Comparison of ENCODE assay signal across 9 cellular contexts in genomic region chr11:118264568-118265470, GRCh38. TPM values are rescaled to one million over a fixed set of nuclear protein-coding genes. Genes with fewer than 3 reads are reported as not detected.
DNase-seq lines count a peak whose midpoint lies in the region; ATAC-seq lines count a peak whose summit lies in the region.
"Had no signal": no experiment of that assay in that cellular context is flagged by ENCODE, and none has a peak within 500 bp of the region (broad histone marks: within the 10 kb centered on the region; RNA-seq: fewer than 3 reads in every experiment).

No MANE protein-coding gene starts in this region.

- intact Hi-C loops in left colon (cut with DNase I, micrococcal nuclease) = no loop called here

- H3K27ac Mint-ChIP-seq in T-helper 1 cell treated with Interleukin-12 subunit alpha and Interleukin-12 subunit beta and Interleukin-4 antibody, amounts not matched to agents 30 μg/mL and 1 μg/mL, for 36 hours = peak overlapping the region; percentile 65
- H3K27ac Mint-ChIP-seq in activated naive CD8-positive, alpha-beta T cell = peak overlapping the region; percentile 84
- peak overlapping the region; percentile 9 for H3K27ac Mint-ChIP-seq in stimulated activated naive B cell treated with anti-CD40 and anti-IgM and Interleukin-4, amounts not matched to agents 10 μg/mL and 1 μg/mL and 100 μg/mL, for 72 hours

- ATAC-seq in left colon (peak; percentile 29), HG02623 (IDR thresholded peaks at IDR 0.05; ENCODE audit: unreplicated experiment) (no peak)
- no peak for ATAC-seq in stimulated activated naive B cell treated with anti-CD40 and anti-IgM and Interleukin-4, amounts not matched to agents 10 μg/mL and 1 μg/mL and 100 μg/mL, for 72 hours (replicated peaks)

- peak overlapping the region; percentile 80 for H3K4me3 Mint-ChIP-seq in T-helper 1 cell treated with Interleukin-12 subunit alpha and Interleukin-12 subunit beta and Interleukin-4 antibody, amounts not matched to agents 30 μg/mL and 1 μg/mL, for 36 hours
- peak overlapping the region; percentile 92 for H3K4me3 Mint-ChIP-seq in activated naive CD8-positive, alpha-beta T cell
- peak overlapping the region; percentile 79 to 86 for H3K4me3 Mint-ChIP-seq in stimulated activated naive B cell treated with anti-CD40 and anti-IgM and Interleukin-4, amounts not matched to agents 10 μg/mL and 1 μg/mL and 100 μg/mL, for 72 hours

- no peak for DNase-seq in T-helper 1 cell
- DNase-seq in left colon = no peak
- no peak for DNase-seq in stimulated activated naive B cell treated with anti-CD40 and anti-IgM and Interleukin-4, amounts not matched to agents 10 μg/mL and 1 μg/mL and 100 μg/mL, for 72 hours
- DNase-seq in HuH-7 (ENCODE audit: low spot score) = no peak
- no peak for DNase-seq in T1000 (lab: John Stamatoyannopoulos, UW)
- DNase-seq: ovary had no signal

- no peaks in the 10 kb centered on the region for H3K9me3 Mint-ChIP-seq in T-helper 1 cell treated with Interleukin-12 subunit alpha and Interleukin-12 subunit beta and Interleukin-4 antibody, amounts not matched to agents 30 μg/mL and 1 μg/mL, for 36 hours
- no peaks in the 10 kb centered on the region for H3K9me3 Mint-ChIP-seq in activated naive CD8-positive, alpha-beta T cell (ENCODE audit: low read depth)
- H3K9me3 Mint-ChIP-seq in stimulated activated naive B cell treated with anti-CD40 and anti-IgM and Interleukin-4, amounts not matched to agents 10 μg/mL and 1 μg/mL and 100 μg/mL, for 72 hours = no peaks in the 10 kb centered on the region

- peaks cover 28% of the 10 kb centered on the region for H3K27me3 Mint-ChIP-seq in T-helper 1 cell treated with Interleukin-12 subunit alpha and Interleukin-12 subunit beta and Interleukin-4 antibody, amounts not matched to agents 30 μg/mL and 1 μg/mL, for 36 hours (ENCODE audit: low read depth)
- H3K27me3 Mint-ChIP-seq in activated naive CD8-positive, alpha-beta T cell = no peaks in the 10 kb centered on the region
- peaks cover 43 to 44% of the 10 kb centered on the region in 2 donors for H3K27me3 Mint-ChIP-seq in stimulated activated naive B cell treated with anti-CD40 and anti-IgM and Interleukin-4, amounts not matched to agents 10 μg/mL and 1 μg/mL and 100 μg/mL, for 72 hours

- peaks cover 11% of the 10 kb centered on the region for H3K36me3 Mint-ChIP-seq in T-helper 1 cell treated with Interleukin-12 subunit alpha and Interleukin-12 subunit beta and Interleukin-4 antibody, amounts not matched to agents 30 μg/mL and 1 μg/mL, for 36 hours (ENCODE audit: low read depth)
- peaks cover 10% of the 10 kb centered on the region for H3K36me3 Mint-ChIP-seq in activated naive CD8-positive, alpha-beta T cell
- peaks cover 8 to 17% of the 10 kb centered on the region in 2 donors for H3K36me3 Mint-ChIP-seq in stimulated activated naive B cell treated with anti-CD40 and anti-IgM and Interleukin-4, amounts not matched to agents 10 μg/mL and 1 μg/mL and 100 μg/mL, for 72 hours

- H3K4me1 Mint-ChIP-seq in T-helper 1 cell treated with Interleukin-12 subunit alpha and Interleukin-12 subunit beta and Interleukin-4 antibody, amounts not matched to agents 30 μg/mL and 1 μg/mL, for 36 hours (ENCODE audit: low read depth) = peaks cover 31% of the 10 kb centered on the region
- H3K4me1 Mint-ChIP-seq in activated naive CD8-positive, alpha-beta T cell (ENCODE audit: low read depth) = peaks cover 48% of the 10 kb centered on the region
- peaks cover 20 to 36% of the 10 kb centered on the region in 2 donors for H3K4me1 Mint-ChIP-seq in stimulated activated naive B cell treated with anti-CD40 and anti-IgM and Interleukin-4, amounts not matched to agents 10 μg/mL and 1 μg/mL and 100 μg/mL, for 72 hours

RNA-seq across cellular contexts. Expression of gene MPZL2, which starts 0.7 kb away (rescaled TPM):
- 10 to 100 TPM; 62.1 to 84.7 TPM for total RNA-seq in left colon

RNA-seq across cellular contexts. Expression of gene MPZL3, which starts 12.7 kb away (rescaled TPM):
- 10 to 100 TPM in 1 of 2 donors, 1 to 10 TPM in 1; 6.3 to 12.8 TPM for total RNA-seq in left colon

RNA-seq across cellular contexts. Expression of gene CD3E, which starts 39.7 kb away (rescaled TPM):
- total RNA-seq in left colon = 1 to 10 TPM; 3.4 to 6.7 TPM

RNA-seq across cellular contexts. Expression of gene JAML, which starts 40.0 kb away (rescaled TPM):
- total RNA-seq in left colon = 1 to 10 TPM; 4.9 to 6.7 TPM

Comparison
In these comparisons a context has a peak if more than half of its experiments do, and no peak if none do; other contexts are left out.
1. H3K27ac Mint-ChIP-seq: peak in every context shown above with its lines; median percentile 84 in activated naive CD8-positive, alpha-beta T cell; 65 in T-helper 1 cell treated with Interleukin-12 subunit alpha and Interleukin-12 subunit beta and Interleukin-4 antibody, amounts not matched to agents 30 μg/mL and 1 μg/mL, for 36 hours; 9 in stimulated activated naive B cell treated with anti-CD40 and anti-IgM and Interleukin-4, amounts not matched to agents 10 μg/mL and 1 μg/mL and 100 μg/mL, for 72 hours.